ENCODE assay signal across 26 cellular contexts in the genomic region with DNA sequence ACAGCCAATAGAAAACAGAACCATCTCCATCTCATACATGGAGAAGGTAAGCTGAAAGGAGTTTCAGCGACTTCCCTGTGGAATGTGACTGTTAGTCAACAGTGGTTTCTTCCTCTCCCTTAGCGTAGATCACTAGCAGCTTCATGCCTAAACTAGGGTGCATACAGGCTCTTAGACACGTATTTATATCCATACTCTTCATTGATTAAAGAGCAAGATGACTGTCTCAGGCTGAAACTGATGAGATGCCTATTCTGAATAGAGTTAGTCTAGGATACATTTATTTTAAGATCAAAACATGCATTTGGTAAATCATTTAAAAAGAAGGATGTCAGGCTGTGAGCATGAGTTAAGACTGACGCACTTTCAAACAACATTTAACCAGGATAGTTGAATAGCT.
"Had no signal": no experiment of that assay in that cellular context is flagged by ENCODE, and none has a peak within 500 bp of the region (broad histone marks: within the 10 kb centered on the region; RNA-seq: fewer than 3 reads in every experiment).

No MANE protein-coding gene starts in this region.

- H3K4me1 ChIP-seq: prostate gland, right lobe of liver, suprapubic skin, tibial nerve, upper lobe of left lung, vagina had no signal

- H3K4me3 ChIP-seq: pancreas, prostate gland, right lobe of liver, sigmoid colon, suprapubic skin, thoracic aorta, thyroid gland, tibial nerve, upper lobe of left lung, vagina had no signal

- DNase-seq: naive thymus-derived CD4-positive, alpha-beta T cell; natural killer cell; nephron progenitor cell; nucleus accumbens; pancreas; right cardiac atrium; right lobe of liver; sigmoid colon; small intestine; stimulated activated CD4-positive, alpha-beta T cell treated with anti-CD3 and anti-CD28 coated beads, Interleukin-15, amount 100 ng/mL, for 24 hours; stimulated activated CD4-positive, alpha-beta T cell treated with anti-CD3 and anti-CD28 coated beads, Interleukin-2, amount 100 ng/mL, for 24 hours; stimulated activated CD4-positive, alpha-beta T cell treated with anti-CD3 and anti-CD28 coated beads, Interleukin-2, amount 100 ng/mL, for 48 hours; stimulated activated CD4-positive, alpha-beta T cell treated with anti-CD3 and anti-CD28 coated beads, Interleukin-4, amount 100 ng/mL, for 24 hours; stimulated activated naive CD4-positive, alpha-beta T cell; stimulated activated naive CD8-positive, alpha-beta T cell treated with anti-CD3 and anti-CD28 coated beads, Interleukin-15, amount 100 ng/mL, for 72 hours; stimulated activated naive CD8-positive, alpha-beta T cell treated with anti-CD3 and anti-CD28 coated beads, Interleukin-15, Interleukin-2, amounts not matched to agents 100 U/mL and 50 U/mL, for 24 hours; substantia nigra; thyroid gland; trophoblast cell; upper lobe of left lung had no signal

- H3K27me3 ChIP-seq: neutrophil, pancreas, right lobe of liver, sigmoid colon, suprapubic skin, thyroid gland, tibial nerve, upper lobe of left lung, vagina had no signal

- H3K36me3 ChIP-seq: neutrophil, pancreas, prostate gland, right lobe of liver, sigmoid colon, suprapubic skin, thoracic aorta, thyroid gland, tibial nerve, upper lobe of left lung, vagina had no signal

- H3K27ac ChIP-seq: neutrophil, pancreas, prostate gland, right lobe of liver, sigmoid colon, suprapubic skin, thoracic aorta, thyroid gland, tibial nerve, upper lobe of left lung, vagina had no signal

- H3K9me3 ChIP-seq: neutrophil, pancreas, prostate gland, right lobe of liver, sigmoid colon, suprapubic skin, thoracic aorta, thyroid gland, tibial nerve, upper lobe of left lung, vagina had no signal
